In the genomic region with DNA sequence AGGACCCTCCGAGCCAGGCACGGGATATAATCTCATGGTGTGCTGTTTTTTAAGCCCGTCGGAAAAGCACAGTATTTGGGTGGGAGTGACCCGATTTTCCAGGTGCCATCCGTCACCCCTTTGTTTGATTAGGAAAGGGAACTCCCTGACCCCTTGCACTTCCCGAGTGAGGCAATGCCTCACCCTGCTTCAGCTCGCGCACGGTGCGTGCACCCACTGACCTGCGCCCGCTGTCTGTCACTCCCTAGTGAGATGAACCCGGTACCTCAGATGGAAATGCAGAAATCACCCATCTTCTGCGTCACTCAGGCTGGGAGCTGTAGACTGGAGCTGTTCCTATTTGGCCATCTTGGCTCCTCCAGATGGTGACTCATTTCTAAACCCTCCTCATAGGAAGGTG, we compare ENCODE assay signal across 2 cellular contexts. TPM values are rescaled to one million over a fixed set of nuclear protein-coding genes. Genes with fewer than 3 reads are reported as not detected.
DNase-seq lines count a peak whose midpoint lies in the region; FAIRE-seq lines count a peak whose summit lies in the region.
"Not testable (repeated sequence)": the region's sequence is repeated elsewhere in the genome, so short reads cannot be mapped to it uniquely, and the experiment has no call there.

No MANE protein-coding gene starts in this region.

- not testable (repeated sequence) for FAIRE-seq in small intestine (lab: Jason Lieb, UNC)

- H3K4me1 ChIP-seq in small intestine (ENCODE audit: control insufficient read depth in 2 of 2, insufficient read depth in 1 of 2, low read depth in 1 of 2, low read length in 1 of 2) = not testable (repeated sequence)

- not testable (repeated sequence) for H3K4me3 ChIP-seq in small intestine (ENCODE audit: low read depth in 1 of 2, low read length in 2 of 2)

- H3K27ac ChIP-seq in small intestine (ENCODE audit: low read depth in 1 of 2, low read length in 1 of 2) = not testable (repeated sequence)

- not testable (repeated sequence) for H3K9me3 ChIP-seq in small intestine (ENCODE audit: control insufficient read depth, low read depth)

- WGBS in small intestine, 3 donors = 62 to 93% (median 91%) methylated on average over 15 of the region's 15 CpGs

- H3K36me3 ChIP-seq in small intestine (ENCODE audit: control insufficient read depth in 2 of 2, insufficient read depth in 2 of 2, low read length in 2 of 2) = not testable (repeated sequence)

- DNase-seq in activated gamma-delta T cell (lab: John Stamatoyannopoulos, UW) (peak; percentile 1), small intestine (peak; percentile 44)

- not testable (repeated sequence) for H3K27me3 ChIP-seq in small intestine (ENCODE audit: control insufficient read depth in 2 of 2, insufficient read depth in 2 of 2, low read length in 2 of 2)

RNA-seq across cellular contexts. Expression of gene ZNF726, which starts 18.6 kb away (rescaled TPM):
- 1 to 10 TPM in 1 of 3 donors, under 1 TPM in 1, not detected in 1; 0.42 to 1.3 TPM for polyA plus RNA-seq in small intestine
